ENCODE assay signal across 22 cellular contexts in genomic region chr5:1893754-1894153, GRCh38. TPM values are rescaled to one million over a fixed set of nuclear protein-coding genes. Genes with fewer than 3 reads are reported as not detected.
DNase-seq lines count a peak whose midpoint lies in the region; ATAC-seq and TF ChIP-seq lines count a peak whose summit lies in the region.
"Had no signal": no experiment of that assay in that cellular context is flagged by ENCODE, and none has a peak within 500 bp of the region (broad histone marks: within the 10 kb centered on the region; RNA-seq: fewer than 3 reads in every experiment).

No MANE protein-coding gene starts in this region.

- H3K4me3 ChIP-seq in left ventricle myocardium inferior (no peak overlapping the region), MM.1S (ENCODE audit: low read length) (0 out of 2 replicates have a peak overlapping the region, but pooled peaks have one; percentile 58), aorta (ENCODE audit: low read length in 2 of 2) (no peak overlapping the region), breast epithelium (no peak overlapping the region)
- H3K4me3 ChIP-seq: A549, BLaER1, GM12878, GM23248 had no signal

- H3K4me3 Mint-ChIP-seq in chondrocyte (ENCODE audit: unreplicated experiment) = no peak overlapping the region
- H3K4me3 Mint-ChIP-seq: CD4-positive, CD25-positive, alpha-beta regulatory T cell; CD8-positive, alpha-beta T cell had no signal

- TF ChIP-seq CTCF in left ventricle myocardium inferior (IDR thresholded peaks at IDR 0.05; ENCODE audit: borderline replicate concordance) (no peak), MM.1S (IDR thresholded peaks at IDR 0.05; ENCODE audit: low read length) (no peak), chondrocyte (IDR thresholded peaks at IDR 0.05) (no peak), breast epithelium (IDR thresholded peaks at IDR 0.05) (no peak)

- no peak overlapping the region for H3K27ac ChIP-seq in left ventricle myocardium inferior (replicated peaks)
- no peak overlapping the region for H3K27ac ChIP-seq in MM.1S (ENCODE audit: low read length)
- no peak overlapping the region for H3K27ac ChIP-seq in aorta (ENCODE audit: low read depth in 1 of 2, low read length in 2 of 2)
- no peak overlapping the region for H3K27ac ChIP-seq in breast epithelium
- H3K27ac ChIP-seq: A549, BLaER1, C4-2B, GM23248 had no signal

- H3K9me2 ChIP-seq in MM.1S (replicated peaks; ENCODE audit: insufficient read depth, low read length) = no peaks in the 10 kb centered on the region

- intact Hi-C loops in left cardiac atrium (cut with DNase I) = no loop called here
- intact Hi-C loops in left ventricle myocardium inferior (cut with micrococcal nuclease) = no loop called here
- intact Hi-C loops in aorta (cut with DNase I) = no loop called here
- intact Hi-C loops in breast epithelium (cut with DNase I; ENCODE audit: low total_unique reads) = no loop called here

- H2AFZ ChIP-seq in MM.1S (ENCODE audit: low read length) = no peak overlapping the region
- H2AFZ ChIP-seq: GM23248 had no signal

- peaks cover 2% of the 10 kb centered on the region for H3K4me1 Mint-ChIP-seq in chondrocyte (ENCODE audit: low read depth)

- ATAC-seq in left cardiac atrium (no peak), aorta (ENCODE audit: low FRiP score) (no peak)
- ATAC-seq: CD8-positive, alpha-beta T cell; GM12878 had no signal

- no peaks in the 10 kb centered on the region for H3K79me2 ChIP-seq in MM.1S (ENCODE audit: low read length)

- peaks cover 70% of the 10 kb centered on the region for H3K27me3 Mint-ChIP-seq in chondrocyte (ENCODE audit: low read depth)

- H3K9me3 ChIP-seq in left ventricle myocardium inferior (replicated peaks) (no peaks in the 10 kb centered on the region), MM.1S (replicated peaks; ENCODE audit: insufficient read depth, low read length) (no peaks in the 10 kb centered on the region), aorta (ENCODE audit: control insufficient read depth, low read length) (no peaks in the 10 kb centered on the region), breast epithelium (no peaks in the 10 kb centered on the region)
- H3K9me3 ChIP-seq: A549, BLaER1, Caco-2 had no signal

- H3K27ac Mint-ChIP-seq in chondrocyte (ENCODE audit: unreplicated experiment) = no peak overlapping the region
- H3K27ac Mint-ChIP-seq: CD4-positive, CD25-positive, alpha-beta regulatory T cell; CD8-positive, alpha-beta T cell had no signal

- peak overlapping the region; percentile 53; the same call in 1 of the 2 replicates for H3K4me2 ChIP-seq in MM.1S (ENCODE audit: low read depth, low read length)
- H3K4me2 ChIP-seq: A549 had no signal

- H3K9ac ChIP-seq in MM.1S (ENCODE audit: low read length) = no peak overlapping the region
- H3K9ac ChIP-seq: BLaER1, GM23248 had no signal

- H3K36me3 Mint-ChIP-seq in chondrocyte (ENCODE audit: low read depth) = no peaks in the 10 kb centered on the region
- H3K36me3 Mint-ChIP-seq: CD4-positive, CD25-positive, alpha-beta regulatory T cell; CD8-positive, alpha-beta T cell had no signal

- no peaks in the 10 kb centered on the region for H4K20me1 ChIP-seq in MM.1S (ENCODE audit: insufficient read depth, low read length)
- H4K20me1 ChIP-seq: BLaER1 had no signal

- no peaks in the 10 kb centered on the region for H3F3A ChIP-seq in MM.1S (ENCODE audit: insufficient read depth, low read length)

- no peak for TF ChIP-seq POLR2A in breast epithelium (IDR thresholded peaks at IDR 0.05)

- no peaks in the 10 kb centered on the region for H3K36me3 ChIP-seq in left ventricle myocardium inferior
- H3K36me3 ChIP-seq in MM.1S (replicated peaks; ENCODE audit: insufficient read depth, low read length) = no peaks in the 10 kb centered on the region
- H3K36me3 ChIP-seq in aorta (ENCODE audit: control insufficient read depth in 1 of 2, insufficient read depth in 2 of 2, low read length in 1 of 2) = no peaks in the 10 kb centered on the region
- H3K36me3 ChIP-seq in breast epithelium = no peaks in the 10 kb centered on the region
- H3K36me3 ChIP-seq: BLaER1 had no signal

- no peaks in the 10 kb centered on the region for H3K4me1 ChIP-seq in left ventricle myocardium inferior
- H3K4me1 ChIP-seq in MM.1S (ENCODE audit: low read length) = no peaks in the 10 kb centered on the region
- no peaks in the 10 kb centered on the region for H3K4me1 ChIP-seq in aorta (ENCODE audit: control insufficient read depth in 1 of 2, insufficient read depth in 2 of 2, low read length in 2 of 2)
- H3K4me1 ChIP-seq in breast epithelium = no peaks in the 10 kb centered on the region
- H3K4me1 ChIP-seq: A549, Caco-2 had no signal

- DNase-seq in left cardiac atrium (peak; percentile 4), left ventricle myocardium inferior (no peak), MM.1S (no peak), chondrocyte (ENCODE audit: low spot score) (peak; percentile 26), aorta (peak; percentile 6 to 19), AG08396 (ENCODE audit: low spot score) (no peak), breast epithelium (ENCODE audit: low spot score in 2 of 2) (no peak)
- DNase-seq: 8988T; ACHN; Caco-2; CD4-positive, CD25-positive, alpha-beta regulatory T cell; CD8-positive, alpha-beta T cell; DMS79; EL; GDM1; GM23248; H7; HCEC 1CT had no signal

- WGBS in aorta, 2 donors = 74 to 78% methylated on average over 10 of the region's 10 CpGs

- peaks cover 74% of the 10 kb centered on the region for H3K27me3 ChIP-seq in left ventricle myocardium inferior (ENCODE audit: low read depth)
- peaks cover 45% of the 10 kb centered on the region for H3K27me3 ChIP-seq in MM.1S (replicated peaks; ENCODE audit: insufficient read depth, low read length)
- H3K27me3 ChIP-seq in aorta (ENCODE audit: control insufficient read depth in 1 of 2, insufficient read depth in 2 of 2, low read length in 1 of 2) = no peaks in the 10 kb centered on the region
- H3K27me3 ChIP-seq in breast epithelium = peaks cover 0 to 19% of the 10 kb centered on the region in 2 donors

- H3K9me3 Mint-ChIP-seq in chondrocyte (ENCODE audit: low read depth) = no peaks in the 10 kb centered on the region
- H3K9me3 Mint-ChIP-seq: CD8-positive, alpha-beta T cell had no signal

RNA-seq across cellular contexts. Expression of gene IRX4, which starts 11.0 kb away (rescaled TPM):
- under 1 TPM; 0.18 to 0.50 TPM for total RNA-seq in left cardiac atrium
- 18.6 TPM for total RNA-seq in left ventricle myocardium inferior
- not detected in 3 replicates for total RNA-seq in chondrocyte
- total RNA-seq in aorta = not detected
- not detected for polyA plus RNA-seq in aorta
- total RNA-seq in breast epithelium = 1 to 10 TPM in 2 of 3 donors, under 1 TPM in 1; 0.64 to 9.5 (median 2.6) TPM
- total RNA-seq: Caco-2; CD4-positive, CD25-positive, alpha-beta regulatory T cell; CD8-positive, alpha-beta T cell; GM12878; GM23248 had no signal
- polyA plus RNA-seq: CD4-positive, CD25-positive, alpha-beta regulatory T cell; GM12878; GM23248 had no signal

Comparison
In these comparisons a context has a peak if more than half of its experiments do, and no peak if none do; other contexts are left out.
1. DNase-seq: peak in left cardiac atrium (single experiment), chondrocyte (single experiment) and aorta (2 of 2); none in left ventricle myocardium inferior (single experiment), MM.1S (single experiment), AG08396 (single experiment) and breast epithelium (0 of 2).